Comparison of ENCODE assay signal across 9 cellular contexts in genomic region chr2:73827018-73827417, GRCh38. TPM values are rescaled to one million over a fixed set of nuclear protein-coding genes. Genes with fewer than 3 reads are reported as not detected.
DNase-seq lines count a peak whose midpoint lies in the region; ATAC-seq, FAIRE-seq and TF ChIP-seq lines count a peak whose summit lies in the region.
"Had no signal": no experiment of that assay in that cellular context is flagged by ENCODE, and none has a peak within 500 bp of the region (broad histone marks: within the 10 kb centered on the region; RNA-seq: fewer than 3 reads in every experiment).

No MANE protein-coding gene starts in this region.

- FAIRE-seq in RCC 7860 (lab: Jason Lieb, UNC): peak; percentile 44
- FAIRE-seq: GM19239 had no signal

- no peak overlapping the region for H2AFZ ChIP-seq in GM23248

- H3K27ac ChIP-seq in GM23248 (no peak overlapping the region), tibial artery (no peak overlapping the region)

- H3K9me3 ChIP-seq in GM23248 (ENCODE audit: low read depth): no peaks in the 10 kb centered on the region
- H3K9me3 ChIP-seq in tibial artery: no peaks in the 10 kb centered on the region

- H3K36me3 ChIP-seq in GM23248 (ENCODE audit: low read depth): no peaks in the 10 kb centered on the region
- H3K36me3 ChIP-seq in tibial artery: peaks cover 0 to 14% (median under 1%) of the 10 kb centered on the region in 3 donors

- peak; percentile 36 for DNase-seq in AG08396 (ENCODE audit: low spot score)
- peak; percentile 63 for DNase-seq in GM23248
- peak; percentile 37 for DNase-seq in RCC 7860 (ENCODE audit: low spot score)
- DNase-seq in epithelial cell of esophagus (ENCODE audit: low read depth): peak; percentile 67
- DNase-seq in left lobe of liver (ENCODE audit: low spot score): no peak
- DNase-seq in tibial artery: no peak
- no peak for DNase-seq in putamen (ENCODE audit: low spot score)

- H3K4me1 ChIP-seq in GM23248 (ENCODE audit: insufficient read depth) (peaks cover 32% of the 10 kb centered on the region), tibial artery (peaks cover 0 to 28% (median 13%) of the 10 kb centered on the region in 4 donors)

- H3K9me2 ChIP-seq in GM23248 (ENCODE audit: insufficient read depth): no peaks in the 10 kb centered on the region

- no peak overlapping the region for H3K9ac ChIP-seq in GM23248

- in situ Hi-C loops in GM23248 (cut with MboI): no loop called here

- no peak for ATAC-seq in GM21723 (IDR thresholded peaks at IDR 0.05; ENCODE audit: unreplicated experiment)
- ATAC-seq in left lobe of liver: no peak

- H3K4me3 ChIP-seq in GM23248 (no peak overlapping the region), epithelial cell of esophagus (ENCODE audit: low read length) (no peak overlapping the region), tibial artery (no peak overlapping the region)

- 16 to 34% methylated on average over 2 of the region's 2 CpGs for WGBS in GM23248 (ENCODE audit: low coverage in 1 of 2, low lambda C conversion rate in 2 of 2, missing lambda C conversion rate in 2 of 2), 2 experiments

- H3K79me2 ChIP-seq in GM23248 (ENCODE audit: insufficient read depth): no peaks in the 10 kb centered on the region

- peak; percentile 48 for TF ChIP-seq CTCF in epithelial cell of esophagus (IDR thresholded peaks at IDR 0.05; ENCODE audit: insufficient read depth, low read depth, low read length, missing control alignments)
- TF ChIP-seq CTCF in tibial artery (IDR thresholded peaks at IDR 0.05): no peak

- intact Hi-C loops in tibial artery (cut with DNase I; ENCODE audit: low total_unique reads): loop anchor here (10.0 kb wide), 3 partner anchors 98 to 508 kb away; partner anchors contain the start of gene DGUOK

- H3K27me3 ChIP-seq in GM23248 (replicated peaks; ENCODE audit: insufficient read depth): no peaks in the 10 kb centered on the region
- no peaks in the 10 kb centered on the region for H3K27me3 ChIP-seq in tibial artery

- no peaks in the 10 kb centered on the region for H4K20me1 ChIP-seq in GM23248 (ENCODE audit: insufficient read depth)

- peaks cover 37% of the 10 kb centered on the region for H3F3A ChIP-seq in GM23248 (ENCODE audit: insufficient read depth)

- H3K4me2 ChIP-seq in GM23248 (ENCODE audit: unreplicated experiment): no peak overlapping the region

RNA-seq across cellular contexts. Expression of gene STAMBP, which starts 1.7 kb away (rescaled TPM):
- 16.8 and 24.4 TPM in 2 replicates for total RNA-seq in GM23248 (2014; rRNA removed; shearing (Covaris generic))
- 35.9 and 36.0 TPM in 2 replicates for polyA plus RNA-seq in GM23248 (2016; fragmentation: Nextera tagmentation; extraction: Ambion mirVana)
- 13.3 TPM for total RNA-seq in left lobe of liver

RNA-seq across cellular contexts. Expression of gene C2orf78, which starts 43.0 kb away (rescaled TPM):
- not detected in 2 replicates for total RNA-seq in GM23248 (2014; rRNA removed; shearing (Covaris generic))
- polyA plus RNA-seq in GM23248 (2016; fragmentation: Nextera tagmentation; extraction: Ambion mirVana): not detected in 2 replicates
- not detected for total RNA-seq in left lobe of liver

RNA-seq across cellular contexts. Expression of gene DUSP11, which starts 47.1 kb away (rescaled TPM):
- total RNA-seq in GM23248 (2014; rRNA removed; shearing (Covaris generic)): 37.3 and 58.3 TPM in 2 replicates
- polyA plus RNA-seq in GM23248 (2016; fragmentation: Nextera tagmentation; extraction: Ambion mirVana): 56.0 and 60.2 TPM in 2 replicates
- total RNA-seq in left lobe of liver: 6.5 TPM

Comparison
In these comparisons a context has a peak if more than half of its experiments do, and no peak if none do; other contexts are left out.
1. DNase-seq: peak in AG08396 (single experiment), GM23248 (single experiment), RCC 7860 (single experiment) and epithelial cell of esophagus (single experiment); none in left lobe of liver (single experiment), tibial artery (0 of 2) and putamen (single experiment).